ENCODE assay signal across 8 cellular contexts in the genomic region with DNA sequence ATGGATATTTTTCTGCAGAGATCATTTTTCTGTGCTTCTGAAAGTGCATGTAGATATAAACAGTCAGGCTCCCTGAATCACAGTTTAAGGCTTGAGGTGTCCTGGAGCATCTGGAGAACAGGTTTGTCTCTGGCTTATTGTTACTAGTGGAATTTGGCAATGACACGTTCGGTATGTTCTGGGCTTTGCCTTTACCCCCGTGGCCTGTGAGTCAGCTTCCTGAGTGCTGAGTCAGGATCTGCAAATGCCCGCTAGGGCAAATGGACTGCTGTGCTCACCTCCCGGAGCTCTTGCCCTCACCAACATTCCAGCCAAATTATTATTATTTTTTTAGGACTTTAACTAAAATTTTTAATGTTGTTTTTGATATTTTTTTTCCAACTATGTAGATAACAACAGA.
DNase-seq lines count a peak whose midpoint lies in the region; ATAC-seq and TF ChIP-seq lines count a peak whose summit lies in the region.

No MANE protein-coding gene starts in this region.

- no peak overlapping the region for H3K9ac ChIP-seq in subcutaneous abdominal adipose tissue (ENCODE audit: low read length in 5 of 5)

- peak in 7 of 8 donors; percentile 29 to 92 (median 53) for ATAC-seq in heart right ventricle
- ATAC-seq in GM21576 (IDR thresholded peaks at IDR 0.05; ENCODE audit: unreplicated experiment) = no peak

- peak in 2 of 9 donors; percentile 9 to 20 for TF ChIP-seq CTCF in heart right ventricle (IDR thresholded peaks at IDR 0.05)

- H3K27me3 ChIP-seq in heart right ventricle (peaks cover 0 to 20% (median 9%) of the 10 kb centered on the region in 7 donors), subcutaneous abdominal adipose tissue (ENCODE audit: control insufficient read depth in 5 of 5, insufficient read depth in 4 of 5, low read length in 5 of 5) (no peaks in the 10 kb centered on the region)

- H3K36me3 Mint-ChIP-seq in activated naive CD4-positive, alpha-beta T cell treated with anti-CD3 and anti-CD28 coated beads, Interleukin-2, amount 10 ng/mL, durations not matched to agents 7 days and 5 days = no peaks in the 10 kb centered on the region

- no peak overlapping the region for H3K4me3 Mint-ChIP-seq in activated naive CD4-positive, alpha-beta T cell treated with anti-CD3 and anti-CD28 coated beads, Interleukin-2, amount 10 ng/mL, durations not matched to agents 7 days and 5 days

- H3K4me3 ChIP-seq in heart right ventricle (no peak overlapping the region), subcutaneous abdominal adipose tissue (ENCODE audit: low read depth in 1 of 5, low read length in 5 of 5) (no peak overlapping the region)

- H3K27ac ChIP-seq in heart right ventricle = no peak overlapping the region
- peak overlapping the region; percentile 17 for H3K27ac ChIP-seq in subcutaneous abdominal adipose tissue (ENCODE audit: low read depth, low read length)

- WGBS in heart right ventricle, 2 donors = 17 to 18% methylated on average over 5 of the region's 5 CpGs

- no peaks in the 10 kb centered on the region for H3K9me3 Mint-ChIP-seq in activated naive CD4-positive, alpha-beta T cell treated with anti-CD3 and anti-CD28 coated beads, Interleukin-2, amount 10 ng/mL, durations not matched to agents 7 days and 5 days

- CTCF ChIA-PET in activated naive CD4-positive, alpha-beta T cell treated with anti-CD3 and anti-CD28 coated beads, Interleukin-2, amount 10 ng/mL, durations not matched to agents 7 days and 5 days (lab: Charles Lee) = interaction anchor here (1.9 kb wide), 1 partner anchor 21 kb away, joined by 5 read pairs; no protein-coding TSS in a partner anchor

- peak; percentile 41 for DNase-seq in stimulated activated CD4-positive, alpha-beta T cell treated with anti-CD3 and anti-CD28 coated beads, Interleukin-15, amount 100 ng/mL, for 24 hours
- DNase-seq in stimulated activated CD4-positive, alpha-beta T cell treated with anti-CD3 and anti-CD28 coated beads, Interleukin-12 subunit alpha, Interleukin-12 subunit beta, amount 100 ng/mL, for 4 hours = no peak
- DNase-seq in UCSD-AML1 (lab: John Stamatoyannopoulos, UW; ENCODE audit: unreplicated experiment) = peak; percentile 10
- peak; percentile 14 for DNase-seq in heart right ventricle
- DNase-seq in activated naive CD4-positive, alpha-beta T cell treated with anti-CD3 and anti-CD28 coated beads, Interleukin-2, amount 10 ng/mL, durations not matched to agents 7 days and 5 days = no peak
- no peak for DNase-seq in midbrain (lab: John Stamatoyannopoulos, UW)

- peaks cover 17% of the 10 kb centered on the region for H3K4me1 Mint-ChIP-seq in activated naive CD4-positive, alpha-beta T cell treated with anti-CD3 and anti-CD28 coated beads, Interleukin-2, amount 10 ng/mL, durations not matched to agents 7 days and 5 days

- H3K36me3 ChIP-seq in heart right ventricle = no peaks in the 10 kb centered on the region
- no peaks in the 10 kb centered on the region for H3K36me3 ChIP-seq in subcutaneous abdominal adipose tissue (ENCODE audit: control insufficient read depth in 5 of 5, insufficient read depth in 5 of 5, low read length in 5 of 5)

- H3K4me1 ChIP-seq in heart right ventricle = peaks cover 0 to 22% (median 0%) of the 10 kb centered on the region in 9 donors
- peaks cover 0 to 15% (median 12%) of the 10 kb centered on the region in 5 donors for H3K4me1 ChIP-seq in subcutaneous abdominal adipose tissue (ENCODE audit: control insufficient read depth in 5 of 5, insufficient read depth in 5 of 5, low read length in 5 of 5)

- H3K27ac Mint-ChIP-seq in activated naive CD4-positive, alpha-beta T cell treated with anti-CD3 and anti-CD28 coated beads, Interleukin-2, amount 10 ng/mL, durations not matched to agents 7 days and 5 days = no peak overlapping the region

- intact Hi-C loops in heart right ventricle (cut with DNase I) = no loop called here

- H3K27me3 Mint-ChIP-seq in activated naive CD4-positive, alpha-beta T cell treated with anti-CD3 and anti-CD28 coated beads, Interleukin-2, amount 10 ng/mL, durations not matched to agents 7 days and 5 days = peaks cover 45% of the 10 kb centered on the region

- H3K9me3 ChIP-seq in heart right ventricle = no peaks in the 10 kb centered on the region
- no peaks in the 10 kb centered on the region for H3K9me3 ChIP-seq in subcutaneous abdominal adipose tissue (ENCODE audit: control insufficient read depth in 5 of 5, low read length in 5 of 5)

Comparison
In these comparisons a context has a peak if more than half of its experiments do, and no peak if none do; other contexts are left out.
1. DNase-seq: peak in stimulated activated CD4-positive, alpha-beta T cell treated with anti-CD3 and anti-CD28 coated beads, Interleukin-15, amount 100 ng/mL, for 24 hours (single experiment), UCSD-AML1 (single experiment) and heart right ventricle (2 of 2); none in stimulated activated CD4-positive, alpha-beta T cell treated with anti-CD3 and anti-CD28 coated beads, Interleukin-12 subunit alpha, Interleukin-12 subunit beta, amount 100 ng/mL, for 4 hours (single experiment), activated naive CD4-positive, alpha-beta T cell treated with anti-CD3 and anti-CD28 coated beads, Interleukin-2, amount 10 ng/mL, durations not matched to agents 7 days and 5 days (single experiment) and midbrain (single experiment).